In the genomic region with DNA sequence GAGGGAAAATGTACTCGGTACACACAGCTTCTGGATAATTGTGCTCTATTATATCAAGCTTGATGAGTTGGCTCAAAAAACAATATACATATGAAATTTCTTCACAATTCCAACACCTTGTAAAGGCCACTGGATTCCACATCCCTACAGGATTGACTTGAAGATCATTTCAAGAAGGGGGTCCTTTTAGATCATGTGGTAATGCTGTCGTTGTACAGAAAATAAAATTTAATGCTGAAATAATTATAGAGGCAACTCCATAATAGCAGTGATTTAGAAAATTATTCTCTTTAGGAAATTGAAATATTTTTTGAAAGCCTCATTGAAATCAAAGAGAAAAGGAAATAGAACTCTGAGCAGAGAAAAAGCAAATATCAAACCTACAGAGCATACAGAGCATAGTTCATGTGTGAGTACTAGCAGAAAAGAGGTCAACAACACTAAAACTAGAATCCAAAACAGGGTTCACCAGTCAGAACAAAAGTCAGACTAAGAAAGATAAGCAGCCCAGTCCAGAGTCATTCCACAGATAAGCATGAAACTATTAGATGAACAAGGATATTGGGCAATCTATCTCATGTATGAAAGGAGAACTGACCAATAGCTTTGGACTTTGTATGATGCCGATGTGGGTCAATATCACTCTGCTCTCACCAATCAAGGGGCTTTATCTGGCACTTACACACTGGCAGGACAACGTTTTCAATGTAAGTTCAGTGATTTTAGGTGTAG, we compare ENCODE assay signal across 16 cellular contexts.
DNase-seq lines count a peak whose midpoint lies in the region; TF ChIP-seq lines count a peak whose summit lies in the region.
"Had no signal": no experiment of that assay in that cellular context is flagged by ENCODE, and none has a peak within 500 bp of the region (broad histone marks: within the 10 kb centered on the region; RNA-seq: fewer than 3 reads in every experiment).

No MANE protein-coding gene starts in this region.

- no peaks in the 10 kb centered on the region for H3K9me3 Mint-ChIP-seq in Calu3 (ENCODE audit: low read depth, unreplicated experiment)

- H3K27me3 ChIP-seq in PC-9 (ENCODE audit: insufficient read depth, low read depth) (no peaks in the 10 kb centered on the region), trophoblast cell (ENCODE audit: insufficient read depth, low read length) (no peaks in the 10 kb centered on the region)
- H3K27me3 ChIP-seq: BLaER1 had no signal

- no peak overlapping the region for H3K18ac ChIP-seq in trophoblast cell (ENCODE audit: low read length)

- no peaks in the 10 kb centered on the region for H3K79me1 ChIP-seq in trophoblast cell (ENCODE audit: low read length)

- CTCF ChIA-PET in Calu3 (lab: Charles Lee) (no interaction called here), PC-9 (lab: Charles Lee) (no interaction called here)

- H2AFZ ChIP-seq in PC-9: 0 out of 2 replicates have a peak overlapping the region, but pooled peaks have one; percentile 3
- H2AFZ ChIP-seq in trophoblast cell (ENCODE audit: insufficient read depth, low read length, poor library complexity): no peak overlapping the region

- H3K4me2 ChIP-seq in PC-9 (no peak overlapping the region), trophoblast cell (ENCODE audit: low read length) (no peak overlapping the region)
- H3K4me2 ChIP-seq: BLaER1, KMS-11 had no signal

- H3K4me3 Mint-ChIP-seq in Calu3 (ENCODE audit: low read depth, unreplicated experiment): no peak overlapping the region
- H3K4me3 Mint-ChIP-seq: CD4-positive, alpha-beta memory T cell had no signal

- H3F3A ChIP-seq in PC-9 (ENCODE audit: insufficient read depth, low read depth): no peaks in the 10 kb centered on the region

- no peak overlapping the region for H3K9ac ChIP-seq in trophoblast cell (ENCODE audit: low read length)
- H3K9ac ChIP-seq: BLaER1, KMS-11 had no signal

- peaks cover 38% of the 10 kb centered on the region for H3K4me1 Mint-ChIP-seq in Calu3 (ENCODE audit: low read depth, unreplicated experiment)
- H3K4me1 Mint-ChIP-seq: CD4-positive, alpha-beta memory T cell had no signal

- no peak overlapping the region for H3K4ac ChIP-seq in trophoblast cell (ENCODE audit: low read depth, low read length)

- WGBS in trophoblast cell (ENCODE audit: extremely low coverage, insufficient coverage, insufficient read length): no CpG with 5 or more reads among the region's 4 CpGs

- POLR2A ChIA-PET in PC-9 (lab: Charles Lee; ENCODE audit: unreplicated experiment): no interaction called here

- H3K23ac ChIP-seq in trophoblast cell (ENCODE audit: low read length): no peak overlapping the region

- H3K9me3 ChIP-seq in PC-9 (ENCODE audit: insufficient read depth, low read depth) (no peaks in the 10 kb centered on the region), trophoblast cell (ENCODE audit: insufficient read depth, low read depth, low read length) (peaks cover 2% of the 10 kb centered on the region)
- H3K9me3 ChIP-seq: BLaER1 had no signal

- H3K27ac ChIP-seq in PC-9 (no peak overlapping the region), trophoblast cell (ENCODE audit: low read depth, low read length) (no peak overlapping the region)
- H3K27ac ChIP-seq: BLaER1, KMS-11 had no signal

- no peak overlapping the region for H4K91ac ChIP-seq in trophoblast cell (ENCODE audit: low read depth, low read length)

- H3K36me3 ChIP-seq in PC-9 (ENCODE audit: low read depth): no peaks in the 10 kb centered on the region
- H3K36me3 ChIP-seq in trophoblast cell (ENCODE audit: control insufficient read depth in 1 of 2, insufficient read depth in 2 of 2, low read length in 2 of 2): no peaks in the 10 kb centered on the region
- H3K36me3 ChIP-seq: BLaER1 had no signal

- H3K4me1 ChIP-seq in PC-9 (replicated peaks; ENCODE audit: insufficient read depth) (no peaks in the 10 kb centered on the region), trophoblast cell (ENCODE audit: control insufficient read depth in 1 of 2, insufficient read depth in 2 of 2, low read length in 2 of 2) (no peaks in the 10 kb centered on the region)
- H3K4me1 ChIP-seq: BLaER1 had no signal

- H3K14ac ChIP-seq in trophoblast cell (ENCODE audit: low read length): no peak overlapping the region

- BruUV-seq in Calu3 (replicated peaks; lab: Mats Ljungman, UMichigan) (no TSS peak), PC-9 (replicated peaks; lab: Mats Ljungman, UMichigan) (no TSS peak)

- H2BK12ac ChIP-seq in trophoblast cell (ENCODE audit: low read length): no peak overlapping the region

- no peak overlapping the region for H2AK5ac ChIP-seq in trophoblast cell (ENCODE audit: low read length)

- H3K27me3 Mint-ChIP-seq in Calu3 (ENCODE audit: unreplicated experiment): no peaks in the 10 kb centered on the region

- no peak overlapping the region for H3K4me3 ChIP-seq in PC-9
- no peak overlapping the region for H3K4me3 ChIP-seq in fibroblast of the aortic adventitia (ENCODE audit: low read depth, low read length)
- no peak overlapping the region for H3K4me3 ChIP-seq in trophoblast cell (ENCODE audit: low read depth, low read length)
- H3K4me3 ChIP-seq: BLaER1, GM12878 had no signal

- H2BK5ac ChIP-seq in trophoblast cell (ENCODE audit: low read depth, low read length, poor library complexity): no peak overlapping the region

- H4K8ac ChIP-seq in trophoblast cell (ENCODE audit: low read depth, low read length): no peak overlapping the region

- no peaks in the 10 kb centered on the region for H4K20me1 ChIP-seq in PC-9 (ENCODE audit: insufficient read depth)
- H4K20me1 ChIP-seq: BLaER1 had no signal

- H3K27ac Mint-ChIP-seq in Calu3 (ENCODE audit: unreplicated experiment): peak overlapping the region; percentile 68
- H3K27ac Mint-ChIP-seq: CD4-positive, alpha-beta memory T cell had no signal

- H3K36me3 Mint-ChIP-seq in Calu3 (ENCODE audit: insufficient read depth, unreplicated experiment): no peaks in the 10 kb centered on the region
- H3K36me3 Mint-ChIP-seq: CD4-positive, alpha-beta memory T cell had no signal

- no peak overlapping the region for H4K12ac ChIP-seq in trophoblast cell (ENCODE audit: low read depth, low read length)

- H3K79me2 ChIP-seq in PC-9 (ENCODE audit: low read depth) (no peaks in the 10 kb centered on the region), trophoblast cell (ENCODE audit: control insufficient read depth, insufficient read depth, low read length, poor library complexity) (no peaks in the 10 kb centered on the region)

- peaks cover 3% of the 10 kb centered on the region; the same call in 1 of the 2 replicates for H3K9me2 ChIP-seq in PC-9 (ENCODE audit: insufficient read depth)

- no peak for DNase-seq in Calu3
- peak in 1 of 2 experiments; percentile 15 for DNase-seq in PC-9
- DNase-seq in fibroblast of the aortic adventitia (ENCODE audit: low read depth): peak; percentile 26
- DNase-seq in trophoblast cell: peak; percentile 19 to 70
- DNase-seq in NCI-H2107 (lab: John Stamatoyannopoulos, UW): no peak
- DNase-seq in NCI-H2171 (lab: John Stamatoyannopoulos, UW): no peak
- no peak for DNase-seq in NOMO-1 treated with DMSO at 0.1 percent for 48 hours (lab: John Stamatoyannopoulos, UW; ENCODE audit: unreplicated experiment)
- DNase-seq: CD4-positive, alpha-beta memory T cell; GOT3; NCI-H1417; NCI-H187; NCI-H446 treated with DMSO at 0.1 percent for 48 hours; RPMI8226 had no signal

- TF ChIP-seq CTCF in Calu3 (IDR thresholded peaks at IDR 0.05; ENCODE audit: unreplicated experiment): no peak
- TF ChIP-seq CTCF in PC-9 (conservative IDR thresholded peaks at IDR 0.05): no peak
- no peak for TF ChIP-seq CTCF in fibroblast of the aortic adventitia (IDR thresholded peaks at IDR 0.05; ENCODE audit: insufficient read depth, low read length)

- intact Hi-C loops in Calu3 (cut with micrococcal nuclease; ENCODE audit: unreplicated experiment): no loop called here
- intact Hi-C loops in PC-9 (cut with micrococcal nuclease; ENCODE audit: unreplicated experiment): no loop called here

- no peak overlapping the region for H2BK120ac ChIP-seq in trophoblast cell (ENCODE audit: insufficient read depth, low read length, poor library complexity)

Comparison
In these comparisons a context has a peak if more than half of its experiments do, and no peak if none do; other contexts are left out.
1. DNase-seq: peak in fibroblast of the aortic adventitia (single experiment) and trophoblast cell (2 of 2); none in Calu3 (single experiment), NCI-H2107 (single experiment), NCI-H2171 (single experiment) and NOMO-1 treated with DMSO at 0.1 percent for 48 hours (single experiment).